16 cellular contexts compared by ENCODE assay signal in genomic region chr2:1694371-1695271, GRCh38.
"Had no signal": no experiment of that assay in that cellular context is flagged by ENCODE, and none has a peak within 500 bp of the region (broad histone marks: within the 10 kb centered on the region; RNA-seq: fewer than 3 reads in every experiment).

No MANE protein-coding gene starts in this region.

- DNase-seq: activated CD4-positive, alpha-beta T cell treated with anti-CD3 and anti-CD28 coated beads, Interleukin-2, amount 50 U/mL, for 1 hour; activated CD4-positive, CD25-positive, alpha-beta regulatory T cell treated with anti-CD3 and anti-CD28 coated beads, Interleukin-2, amount 50 U/mL, for 72 hours; activated naive CD4-positive, alpha-beta T cell; activated T-cell treated with anti-CD3 and anti-CD28 coated beads, Interleukin-2, amount 50 U/mL, for 1 hour; adrenal gland; effector memory CD8-positive, alpha-beta T cell; heart right ventricle; mammary epithelial cell; occipital lobe; sigmoid colon; stimulated activated CD4-positive, alpha-beta T cell treated with anti-CD3 and anti-CD28 coated beads, Interleukin-15, amount 100 ng/mL, for 24 hours; stimulated activated CD8-positive, alpha-beta memory T cell treated with anti-CD3 and anti-CD28 coated beads, Interleukin-4, amount 100 ng/mL, for 48 hours; stimulated activated naive CD4-positive, alpha-beta T cell treated with Interleukin-2 at 50 U/mL for 16 hours had no signal

- H3K4me3 Mint-ChIP-seq: activated naive CD8-positive, alpha-beta T cell; central memory CD8-positive, alpha-beta T cell; effector memory CD8-positive, alpha-beta T cell; nephron had no signal

- H3K36me3 Mint-ChIP-seq: activated naive CD8-positive, alpha-beta T cell had no signal

- H3K9me3 Mint-ChIP-seq: nephron had no signal

- H3K27me3 Mint-ChIP-seq: activated naive CD8-positive, alpha-beta T cell; central memory CD8-positive, alpha-beta T cell; effector memory CD8-positive, alpha-beta T cell had no signal

- H3K4me1 Mint-ChIP-seq: central memory CD8-positive, alpha-beta T cell had no signal

- H3K27ac Mint-ChIP-seq: activated naive CD8-positive, alpha-beta T cell; effector memory CD8-positive, alpha-beta T cell; nephron had no signal
